In genomic region chr3:102449930-102450329, GRCh38 we compare ENCODE assay signal across 2 cellular contexts.
TF ChIP-seq lines count a peak whose summit lies in the region.

No MANE protein-coding gene starts in this region.

TF ChIP-seq in SK-N-SH, 30 proteins besides CTCF, POLR2A, EP300 and RAD21 (continued from another document):
- no peak for TF ChIP-seq REST (IDR thresholded peaks at IDR 0.05; ENCODE audit: low read depth, low read length)
- TF ChIP-seq NRF1 (IDR thresholded peaks at IDR 0.05; ENCODE audit: low read depth, low read length), result no peak
- no peak for TF ChIP-seq POLR2AphosphoS5 (IDR thresholded peaks at IDR 0.05; ENCODE audit: low read depth, low read length)
- TF ChIP-seq GATA2 (CRISPR knock-in tag; IDR thresholded peaks at IDR 0.05), result no peak
- TF ChIP-seq, protein P1, sequence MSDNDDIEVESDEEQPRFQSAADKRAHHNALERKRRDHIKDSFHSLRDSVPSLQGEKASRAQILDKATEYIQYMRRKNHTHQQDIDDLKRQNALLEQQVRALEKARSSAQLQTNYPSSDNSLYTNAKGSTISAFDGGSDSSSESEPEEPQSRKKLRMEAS (IDR thresholded peaks at IDR 0.05; ENCODE audit: low read depth), result no peak
- TF ChIP-seq JUND (IDR thresholded peaks at IDR 0.05), result no peak
- no peak for TF ChIP-seq RXRA (IDR thresholded peaks at IDR 0.05; ENCODE audit: borderline replicate concordance, low read depth)
- TF ChIP-seq, protein P2, sequence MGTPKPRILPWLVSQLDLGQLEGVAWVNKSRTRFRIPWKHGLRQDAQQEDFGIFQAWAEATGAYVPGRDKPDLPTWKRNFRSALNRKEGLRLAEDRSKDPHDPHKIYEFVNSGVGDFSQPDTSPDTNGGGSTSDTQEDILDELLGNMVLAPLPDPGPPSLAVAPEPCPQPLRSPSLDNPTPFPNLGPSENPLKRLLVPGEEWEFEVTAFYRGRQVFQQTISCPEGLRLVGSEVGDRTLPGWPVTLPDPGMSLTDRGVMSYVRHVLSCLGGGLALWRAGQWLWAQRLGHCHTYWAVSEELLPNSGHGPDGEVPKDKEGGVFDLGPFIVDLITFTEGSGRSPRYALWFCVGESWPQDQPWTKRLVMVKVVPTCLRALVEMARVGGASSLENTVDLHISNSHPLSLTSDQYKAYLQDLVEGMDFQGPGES (IDR thresholded peaks at IDR 0.05; ENCODE audit: low read depth, low read length), result no peak
- no peak for TF ChIP-seq TCF12 (IDR thresholded peaks at IDR 0.05)
- TF ChIP-seq TAF1 (IDR thresholded peaks at IDR 0.05; ENCODE audit: borderline replicate concordance, low read depth, low read length), result no peak
- no peak for TF ChIP-seq NFIC (IDR thresholded peaks at IDR 0.05; ENCODE audit: borderline replicate concordance)

TF ChIP-seq in SK-N-SH treated with all-trans-retinoic acid at 6 μM for 48 hours, 23 proteins besides CTCF, POLR2A, EP300 and RAD21 (continued from another document):
- TF ChIP-seq, protein P3, sequence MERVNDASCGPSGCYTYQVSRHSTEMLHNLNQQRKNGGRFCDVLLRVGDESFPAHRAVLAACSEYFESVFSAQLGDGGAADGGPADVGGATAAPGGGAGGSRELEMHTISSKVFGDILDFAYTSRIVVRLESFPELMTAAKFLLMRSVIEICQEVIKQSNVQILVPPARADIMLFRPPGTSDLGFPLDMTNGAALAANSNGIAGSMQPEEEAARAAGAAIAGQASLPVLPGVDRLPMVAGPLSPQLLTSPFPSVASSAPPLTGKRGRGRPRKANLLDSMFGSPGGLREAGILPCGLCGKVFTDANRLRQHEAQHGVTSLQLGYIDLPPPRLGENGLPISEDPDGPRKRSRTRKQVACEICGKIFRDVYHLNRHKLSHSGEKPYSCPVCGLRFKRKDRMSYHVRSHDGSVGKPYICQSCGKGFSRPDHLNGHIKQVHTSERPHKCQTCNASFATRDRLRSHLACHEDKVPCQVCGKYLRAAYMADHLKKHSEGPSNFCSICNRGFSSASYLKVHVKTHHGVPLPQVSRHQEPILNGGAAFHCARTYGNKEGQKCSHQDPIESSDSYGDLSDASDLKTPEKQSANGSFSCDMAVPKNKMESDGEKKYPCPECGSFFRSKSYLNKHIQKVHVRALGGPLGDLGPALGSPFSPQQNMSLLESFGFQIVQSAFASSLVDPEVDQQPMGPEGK (CRISPR knock-in tag; IDR thresholded peaks at IDR 0.05; ENCODE audit: borderline replicate concordance), result no peak
